Comparison of ENCODE assay signal across 14 cellular contexts in genomic region chr19:54109651-54110050, GRCh38. TPM values are rescaled to one million over a fixed set of nuclear protein-coding genes. Genes with fewer than 3 reads are reported as not detected.
DNase-seq lines count a peak whose midpoint lies in the region; ATAC-seq and TF ChIP-seq lines count a peak whose summit lies in the region.
"Had no signal": no experiment of that assay in that cellular context is flagged by ENCODE, and none has a peak within 500 bp of the region (broad histone marks: within the 10 kb centered on the region; RNA-seq: fewer than 3 reads in every experiment).

No MANE protein-coding gene starts in this region.

- no peak overlapping the region for H3K27ac Mint-ChIP-seq in GM23338
- H3K27ac Mint-ChIP-seq: CD8-positive, alpha-beta T cell had no signal

- no peak overlapping the region for H3K27ac ChIP-seq in GM23338 (ENCODE audit: low read depth)
- H3K27ac ChIP-seq in RWPE2 (ENCODE audit: poor library complexity, severe bottlenecking) = no peak overlapping the region
- H3K27ac ChIP-seq in right lobe of liver = no peak overlapping the region
- H3K27ac ChIP-seq: Peyer's patch had no signal

- peaks cover 5% of the 10 kb centered on the region; the same call in 1 of the 2 replicates for H3K4me1 ChIP-seq in GM23338 (ENCODE audit: insufficient read depth)
- H3K4me1 ChIP-seq in RWPE2 (ENCODE audit: insufficient read depth, poor library complexity, severe bottlenecking) = no peaks in the 10 kb centered on the region
- peaks cover 0 to 6% (median 0%) of the 10 kb centered on the region in 4 donors for H3K4me1 ChIP-seq in right lobe of liver

- no peaks in the 10 kb centered on the region for H3K9me3 ChIP-seq in RWPE2 (ENCODE audit: severe bottlenecking)
- H3K9me3 ChIP-seq in right lobe of liver = no peaks in the 10 kb centered on the region
- H3K9me3 ChIP-seq: Peyer's patch had no signal

- H3F3A ChIP-seq in GM23338 (replicated peaks; ENCODE audit: low read depth) = peaks cover 6% of the 10 kb centered on the region; the same call in 1 of the 2 replicates

- DNase-seq in GM23338 (ENCODE audit: low spot score) (no peak), RWPE2 (ENCODE audit: low spot score) (no peak), right lobe of liver (no peak), hippocampal formation (lab: John Stamatoyannopoulos, UW) (no peak), T-helper 2 cell (no peak)
- DNase-seq: CD8-positive, alpha-beta T cell; H9; NCI-H1417; NCI-H1930; NCI-H510A treated with DMSO at 0.1 percent for 48 hours; Peyer's patch; SHP77 treated with DMSO at 0.1 percent for 48 hours had no signal

- no peak overlapping the region for H3K4me3 Mint-ChIP-seq in GM23338
- H3K4me3 Mint-ChIP-seq: CD8-positive, alpha-beta T cell; H9; IgD-negative memory B cell had no signal

- H3K9me3 Mint-ChIP-seq in GM23338 = peaks cover 4% of the 10 kb centered on the region; the same call in 2 of the 3 replicates
- H3K9me3 Mint-ChIP-seq: CD8-positive, alpha-beta T cell; IgD-negative memory B cell had no signal

- TF ChIP-seq CTCF in GM23338 (conservative IDR thresholded peaks at IDR 0.05; ENCODE audit: low read depth in 2 of 2) = no peak
- no peak for TF ChIP-seq CTCF in RWPE2 (IDR thresholded peaks at IDR 0.05; ENCODE audit: poor library complexity, severe bottlenecking)
- no peak for TF ChIP-seq CTCF in right lobe of liver (IDR thresholded peaks at IDR 0.05)

- H3K4me3 ChIP-seq in GM23338 (no peak overlapping the region), RWPE2 (ENCODE audit: severe bottlenecking) (no peak overlapping the region), right lobe of liver (no peak overlapping the region)
- H3K4me3 ChIP-seq: Peyer's patch had no signal

- H3K27me3 ChIP-seq in GM23338 (ENCODE audit: insufficient read depth) (no peaks in the 10 kb centered on the region), RWPE2 (ENCODE audit: insufficient read depth, poor library complexity, severe bottlenecking) (no peaks in the 10 kb centered on the region), right lobe of liver (no peaks in the 10 kb centered on the region)
- H3K27me3 ChIP-seq: Peyer's patch had no signal

- H3K36me3 Mint-ChIP-seq in GM23338 (ENCODE audit: low read depth) = peaks cover 69% of the 10 kb centered on the region

- H3K4me2 ChIP-seq in GM23338 = no peak overlapping the region

- 80% methylated on average over 6 of the region's 6 CpGs for WGBS in right lobe of liver (ENCODE audit: insufficient coverage, low coverage, low lambda C conversion rate, missing lambda C conversion rate)

- intact Hi-C loops in right lobe of liver (cut with DNase I) = no loop called here

- ATAC-seq in GM23338 (peak; percentile 19; the same call in 2 of the 3 replicates), RWPE2 (ENCODE audit: low read depth) (0 out of 3 replicates have a peak, but pooled peaks have one; percentile 8), right lobe of liver (peak in 3 of 4 donors; percentile 22 to 56 (median 48))
- ATAC-seq: CD8-positive, alpha-beta T cell had no signal

- H3K27me3 Mint-ChIP-seq in GM23338 (ENCODE audit: insufficient read depth, low read depth, poor library complexity) = peaks cover 12% of the 10 kb centered on the region
- H3K27me3 Mint-ChIP-seq: IgD-negative memory B cell had no signal

- H2AFZ ChIP-seq in GM23338 = no peak overlapping the region

- peaks cover 22% of the 10 kb centered on the region for H4K20me1 ChIP-seq in GM23338 (replicated peaks; ENCODE audit: insufficient read depth)

- H3K9me2 ChIP-seq in GM23338 (ENCODE audit: insufficient read depth) = no peaks in the 10 kb centered on the region

- no peak for TF ChIP-seq POLR2A in right lobe of liver (IDR thresholded peaks at IDR 0.05)

- H3K79me2 ChIP-seq in GM23338 (replicated peaks; ENCODE audit: insufficient read depth) = peaks cover 5% of the 10 kb centered on the region

- H3K36me3 ChIP-seq in GM23338 (ENCODE audit: insufficient read depth) (peaks cover 12% of the 10 kb centered on the region), RWPE2 (ENCODE audit: low read depth) (peaks cover 50% of the 10 kb centered on the region), right lobe of liver (peaks cover 0 to 44% (median 14%) of the 10 kb centered on the region in 4 donors)

- H3K4me1 Mint-ChIP-seq in GM23338 = peaks cover 9% of the 10 kb centered on the region

TF ChIP-seq in GM23338, 12 proteins besides CTCF, POLR2A, EP300 and RAD21:
- no peak for TF ChIP-seq EZH2phosphoT487 (IDR thresholded peaks at IDR 0.05; ENCODE audit: unreplicated experiment)

RNA-seq across cellular contexts. Expression of gene TFPT, which starts 5.8 kb away (rescaled TPM):
- total RNA-seq in GM23338 (2014; rRNA removed; shearing (Covaris generic)) = 12.0 and 16.2 TPM in 2 replicates
- polyA plus RNA-seq in GM23338 (2016; fragmentation: Nextera tagmentation; extraction: Ambion mirVana) = 18.3 and 18.9 TPM in 2 replicates
- 1 to 10 TPM; 3.5 to 8.2 (median 5.7) TPM for total RNA-seq in right lobe of liver

RNA-seq across cellular contexts. Expression of gene PRPF31, which starts 5.9 kb away (rescaled TPM):
- 79.3 and 83.3 TPM in 2 replicates for total RNA-seq in GM23338 (2014; rRNA removed; shearing (Covaris generic))
- 86.3 and 94.2 TPM in 2 replicates for polyA plus RNA-seq in GM23338 (2016; fragmentation: Nextera tagmentation; extraction: Ambion mirVana)
- 10 to 100 TPM; 22.1 to 34.9 (median 27.9) TPM for total RNA-seq in right lobe of liver

RNA-seq across cellular contexts. Expression of gene NDUFA3, which starts 7.0 kb away (rescaled TPM):
- total RNA-seq in GM23338 (2014; rRNA removed; shearing (Covaris generic)) = 27.6 and 28.4 TPM in 2 replicates
- 691 and 851 TPM in 2 replicates for polyA plus RNA-seq in GM23338 (2016; fragmentation: Nextera tagmentation; extraction: Ambion mirVana)
- total RNA-seq in right lobe of liver = 10 to 100 TPM; 29.2 to 77.3 (median 70.1) TPM

RNA-seq across cellular contexts. Expression of gene OSCAR, which starts 9.0 kb away (rescaled TPM):
- total RNA-seq in GM23338 (2014; rRNA removed; shearing (Covaris generic)) = 0.31 TPM in 1 of 2 replicates, not detected in the other
- 1.6 and 2.6 TPM in 2 replicates for polyA plus RNA-seq in GM23338 (2016; fragmentation: Nextera tagmentation; extraction: Ambion mirVana)
- 1 to 10 TPM in 3 of 6 experiments, under 1 TPM in 3; 0.53 to 2.6 (median 1.0) TPM for total RNA-seq in right lobe of liver
- total RNA-seq: HT-29 had no signal

RNA-seq across cellular contexts. Expression of gene CNOT3, which starts 27.9 kb away (rescaled TPM):
- total RNA-seq in GM23338 (2014; rRNA removed; shearing (Covaris generic)) = 47.0 and 61.2 TPM in 2 replicates
- 36.4 and 39.7 TPM in 2 replicates for polyA plus RNA-seq in GM23338 (2016; fragmentation: Nextera tagmentation; extraction: Ambion mirVana)
- total RNA-seq in right lobe of liver = 10 to 100 TPM in 5 of 6 experiments, 1 to 10 TPM in 1; 7.1 to 21.6 (median 15.5) TPM
